9 cellular contexts compared by ENCODE assay signal in genomic region chr13:36345438-36346221, GRCh38. TPM values are rescaled to one million over a fixed set of nuclear protein-coding genes. Genes with fewer than 3 reads are reported as not detected.
A peak's percentile ranks its signal among the peaks of the same experiment; 100 is the strongest.
DNase-seq lines count a peak whose midpoint lies in the region; ATAC-seq and TF ChIP-seq lines count a peak whose summit lies in the region.
"Had no signal": no experiment of that assay in that cellular context is flagged by ENCODE, and none has a peak within 500 bp of the region (broad histone marks: within the 10 kb centered on the region; RNA-seq: fewer than 3 reads in every experiment).

No MANE protein-coding gene starts in this region.

- peaks cover 7% of the 10 kb centered on the region for H4K20me1 ChIP-seq in osteoblast (ENCODE audit: insufficient read depth, low read length)

- H3K27ac ChIP-seq in CD4-positive, CD25-positive, alpha-beta regulatory T cell (ENCODE audit: insufficient read depth, low read length, poor library complexity, severe bottlenecking) = peak overlapping the region; percentile 87
- H3K27ac ChIP-seq in SK-N-MC (peak overlapping the region; percentile 98), osteoblast (ENCODE audit: low read depth, low read length) (peak overlapping the region; percentile 99)

- peak overlapping the region; percentile 96 for H3K4me2 ChIP-seq in osteoblast (ENCODE audit: insufficient read depth, low read length)

- peaks cover 30% of the 10 kb centered on the region for H3K27me3 Mint-ChIP-seq in CD4-positive, CD25-positive, alpha-beta regulatory T cell
- H3K27me3 Mint-ChIP-seq in type B pancreatic cell = no peaks in the 10 kb centered on the region

- no peak for ATAC-seq in CD4-positive, CD25-positive, alpha-beta regulatory T cell (ENCODE audit: low read depth in 2 of 2)
- ATAC-seq in HG02885 (IDR thresholded peaks at IDR 0.05; ENCODE audit: poor library complexity, unreplicated experiment) (peak; percentile 22), GM19397 (IDR thresholded peaks at IDR 0.05; ENCODE audit: unreplicated experiment) (no peak)
- ATAC-seq: HCT116 had no signal

- H2AFZ ChIP-seq in osteoblast (ENCODE audit: low read length) = peak overlapping the region; percentile 47

- no peak for TF ChIP-seq CTCF in osteoblast (IDR thresholded peaks at IDR 0.05; ENCODE audit: extremely low read depth, low read depth, low read length)
- TF ChIP-seq CTCF in type B pancreatic cell (conservative IDR thresholded peaks at IDR 0.05) = no peak

- intact Hi-C loops in cardiac septum (cut with DNase I) = no loop called here

- H3K27ac Mint-ChIP-seq in CD4-positive, CD25-positive, alpha-beta regulatory T cell = peak overlapping the region; percentile 86 to 98 (median 98)
- peak overlapping the region; percentile 99 for H3K27ac Mint-ChIP-seq in type B pancreatic cell

- no peaks in the 10 kb centered on the region for H3K27me3 ChIP-seq in CD4-positive, CD25-positive, alpha-beta regulatory T cell (ENCODE audit: control insufficient read depth, insufficient read depth, low read length)
- H3K27me3 ChIP-seq in osteoblast (ENCODE audit: insufficient read depth, low read length) = no peaks in the 10 kb centered on the region

- H3K4me3 ChIP-seq in CD4-positive, CD25-positive, alpha-beta regulatory T cell (ENCODE audit: low read depth, low read length) = peak overlapping the region; percentile 85
- peak overlapping the region; percentile 99 for H3K4me3 ChIP-seq in SK-N-MC
- H3K4me3 ChIP-seq in osteoblast (ENCODE audit: insufficient read depth, low read length) = peak overlapping the region; percentile 77

- peaks cover 0 to 2% (median 0%) of the 10 kb centered on the region in 7 donors for H3K9me3 Mint-ChIP-seq in CD4-positive, CD25-positive, alpha-beta regulatory T cell
- H3K9me3 Mint-ChIP-seq in type B pancreatic cell = no peaks in the 10 kb centered on the region

- no peaks in the 10 kb centered on the region for H3K9me3 ChIP-seq in CD4-positive, CD25-positive, alpha-beta regulatory T cell (ENCODE audit: control insufficient read depth in 2 of 2, low read length in 2 of 2)
- H3K9me3 ChIP-seq in SK-N-MC (ENCODE audit: low read depth, low read length) (no peaks in the 10 kb centered on the region), osteoblast (ENCODE audit: low read depth, low read length) (no peaks in the 10 kb centered on the region)

- H3K36me3 ChIP-seq in CD4-positive, CD25-positive, alpha-beta regulatory T cell (ENCODE audit: control insufficient read depth, insufficient read depth, low read length) = no peaks in the 10 kb centered on the region
- peaks cover 30% of the 10 kb centered on the region for H3K36me3 ChIP-seq in SK-N-MC (ENCODE audit: insufficient read depth, low read length)
- H3K36me3 ChIP-seq in osteoblast (ENCODE audit: insufficient read depth, low read length) = no peaks in the 10 kb centered on the region

- H3K4me1 Mint-ChIP-seq in CD4-positive, CD25-positive, alpha-beta regulatory T cell = peaks cover 17 to 47% (median 24%) of the 10 kb centered on the region in 4 donors
- H3K4me1 Mint-ChIP-seq in type B pancreatic cell (ENCODE audit: unreplicated experiment) = peaks cover 24% of the 10 kb centered on the region

- peaks cover 47% of the 10 kb centered on the region for H3K79me2 ChIP-seq in osteoblast (ENCODE audit: insufficient read depth, low read length)

- peak overlapping the region; percentile 95 for H3K9ac ChIP-seq in SK-N-MC (ENCODE audit: insufficient read length)

- H3K4me3 Mint-ChIP-seq in CD4-positive, CD25-positive, alpha-beta regulatory T cell = peak overlapping the region; percentile 91 to 97 (median 96)
- peak overlapping the region; percentile 96 for H3K4me3 Mint-ChIP-seq in type B pancreatic cell

- H3K4me1 ChIP-seq in CD4-positive, CD25-positive, alpha-beta regulatory T cell (ENCODE audit: control insufficient read depth, insufficient read depth, low read length, poor library complexity, severe bottlenecking) = peaks cover 18% of the 10 kb centered on the region
- H3K4me1 ChIP-seq in osteoblast (ENCODE audit: insufficient read depth, low read length) = peaks cover 22% of the 10 kb centered on the region

- DNase-seq in CD4-positive, CD25-positive, alpha-beta regulatory T cell = peak; percentile 28 to 51 (median 48)
- DNase-seq in SK-N-MC (ENCODE audit: low read depth, low spot score) (peak; percentile 81), amniotic epithelial cell (ENCODE audit: low read depth) (peak; percentile 92), cardiac septum (ENCODE audit: low spot score) (peak; percentile 87), osteoblast (ENCODE audit: insufficient read length, low spot score, missing footprints) (peak; percentile 62), type B pancreatic cell (ENCODE audit: extremely low spot score, unreplicated experiment) (peak; percentile 75)

- H3K36me3 Mint-ChIP-seq in CD4-positive, CD25-positive, alpha-beta regulatory T cell = no peaks in the 10 kb centered on the region
- no peaks in the 10 kb centered on the region for H3K36me3 Mint-ChIP-seq in type B pancreatic cell

RNA-seq across cellular contexts. Expression of gene SPART, which starts 0.6 kb away (rescaled TPM):
- 6.7 TPM for total RNA-seq in CD4-positive, CD25-positive, alpha-beta regulatory T cell
- 10 to 100 TPM; 13.0 to 34.0 (median 27.0) TPM for polyA plus RNA-seq in CD4-positive, CD25-positive, alpha-beta regulatory T cell
- total RNA-seq in cardiac septum (36.8 TPM), osteoblast (102 and 112 TPM in 2 replicates), type B pancreatic cell (ENCODE audit: low replicate concordance) (45.9 and 67.6 TPM in 2 replicates)

RNA-seq across cellular contexts. Expression of gene CCDC169, which starts 48.0 kb away (rescaled TPM):
- not detected for total RNA-seq in CD4-positive, CD25-positive, alpha-beta regulatory T cell
- polyA plus RNA-seq in CD4-positive, CD25-positive, alpha-beta regulatory T cell = not detected
- total RNA-seq in cardiac septum = 2.2 TPM
- 3.8 and 5.1 TPM in 2 replicates for total RNA-seq in osteoblast
- 2.0 and 3.2 TPM in 2 replicates for total RNA-seq in type B pancreatic cell (ENCODE audit: low replicate concordance)
